1 cellular context compared by ENCODE assay signal in the genomic region with DNA sequence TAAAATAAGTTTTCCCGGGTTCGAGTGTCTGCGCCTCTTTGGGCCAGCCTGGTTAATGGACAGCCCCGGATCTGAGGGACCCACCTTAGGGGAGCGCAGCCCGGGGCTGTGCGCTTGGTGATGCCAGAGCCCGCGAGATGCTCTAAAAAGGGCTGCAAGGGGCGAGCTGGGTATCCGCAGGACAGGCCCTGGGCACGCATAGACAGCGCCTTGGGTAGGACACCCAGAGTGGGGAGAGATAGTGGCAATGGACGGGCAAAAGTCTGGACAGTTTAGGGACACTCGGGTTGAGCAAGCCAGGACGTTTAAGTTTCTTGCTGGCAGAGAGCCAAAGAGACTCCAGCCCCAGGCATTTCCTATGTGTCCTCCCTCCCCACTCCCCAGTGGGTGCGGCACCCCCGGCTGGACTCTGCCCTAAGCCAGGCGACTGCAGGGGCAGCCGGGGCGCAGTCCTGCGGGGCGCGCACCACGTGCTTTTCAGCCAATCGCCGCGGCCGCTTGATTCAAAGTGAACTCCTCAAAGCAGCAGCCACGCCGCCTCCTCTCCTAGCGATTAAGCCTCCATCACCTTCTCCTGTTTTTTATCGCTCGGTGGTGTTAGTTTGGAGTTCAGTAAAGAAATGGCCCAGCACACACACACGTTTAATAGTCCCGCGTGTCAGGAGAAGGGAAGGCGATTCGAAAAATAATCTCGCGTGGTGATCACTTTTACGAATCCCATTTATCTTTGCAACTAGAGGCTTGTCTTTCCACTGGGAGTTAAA.
TF ChIP-seq lines count a peak whose summit lies in the region.

No MANE protein-coding gene starts in this region.

TF ChIP-seq in HepG2, 621 proteins besides CTCF, POLR2A, EP300 and RAD21 (continued from another document and continues in another):
- TF ChIP-seq, protein P1, sequence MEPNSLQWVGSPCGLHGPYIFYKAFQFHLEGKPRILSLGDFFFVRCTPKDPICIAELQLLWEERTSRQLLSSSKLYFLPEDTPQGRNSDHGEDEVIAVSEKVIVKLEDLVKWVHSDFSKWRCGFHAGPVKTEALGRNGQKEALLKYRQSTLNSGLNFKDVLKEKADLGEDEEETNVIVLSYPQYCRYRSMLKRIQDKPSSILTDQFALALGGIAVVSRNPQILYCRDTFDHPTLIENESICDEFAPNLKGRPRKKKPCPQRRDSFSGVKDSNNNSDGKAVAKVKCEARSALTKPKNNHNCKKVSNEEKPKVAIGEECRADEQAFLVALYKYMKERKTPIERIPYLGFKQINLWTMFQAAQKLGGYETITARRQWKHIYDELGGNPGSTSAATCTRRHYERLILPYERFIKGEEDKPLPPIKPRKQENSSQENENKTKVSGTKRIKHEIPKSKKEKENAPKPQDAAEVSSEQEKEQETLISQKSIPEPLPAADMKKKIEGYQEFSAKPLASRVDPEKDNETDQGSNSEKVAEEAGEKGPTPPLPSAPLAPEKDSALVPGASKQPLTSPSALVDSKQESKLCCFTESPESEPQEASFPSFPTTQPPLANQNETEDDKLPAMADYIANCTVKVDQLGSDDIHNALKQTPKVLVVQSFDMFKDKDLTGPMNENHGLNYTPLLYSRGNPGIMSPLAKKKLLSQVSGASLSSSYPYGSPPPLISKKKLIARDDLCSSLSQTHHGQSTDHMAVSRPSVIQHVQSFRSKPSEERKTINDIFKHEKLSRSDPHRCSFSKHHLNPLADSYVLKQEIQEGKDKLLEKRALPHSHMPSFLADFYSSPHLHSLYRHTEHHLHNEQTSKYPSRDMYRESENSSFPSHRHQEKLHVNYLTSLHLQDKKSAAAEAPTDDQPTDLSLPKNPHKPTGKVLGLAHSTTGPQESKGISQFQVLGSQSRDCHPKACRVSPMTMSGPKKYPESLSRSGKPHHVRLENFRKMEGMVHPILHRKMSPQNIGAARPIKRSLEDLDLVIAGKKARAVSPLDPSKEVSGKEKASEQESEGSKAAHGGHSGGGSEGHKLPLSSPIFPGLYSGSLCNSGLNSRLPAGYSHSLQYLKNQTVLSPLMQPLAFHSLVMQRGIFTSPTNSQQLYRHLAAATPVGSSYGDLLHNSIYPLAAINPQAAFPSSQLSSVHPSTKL (CRISPR knock-in tag; IDR thresholded peaks at IDR 0.05): peak; percentile 79
- TF ChIP-seq, protein P2, sequence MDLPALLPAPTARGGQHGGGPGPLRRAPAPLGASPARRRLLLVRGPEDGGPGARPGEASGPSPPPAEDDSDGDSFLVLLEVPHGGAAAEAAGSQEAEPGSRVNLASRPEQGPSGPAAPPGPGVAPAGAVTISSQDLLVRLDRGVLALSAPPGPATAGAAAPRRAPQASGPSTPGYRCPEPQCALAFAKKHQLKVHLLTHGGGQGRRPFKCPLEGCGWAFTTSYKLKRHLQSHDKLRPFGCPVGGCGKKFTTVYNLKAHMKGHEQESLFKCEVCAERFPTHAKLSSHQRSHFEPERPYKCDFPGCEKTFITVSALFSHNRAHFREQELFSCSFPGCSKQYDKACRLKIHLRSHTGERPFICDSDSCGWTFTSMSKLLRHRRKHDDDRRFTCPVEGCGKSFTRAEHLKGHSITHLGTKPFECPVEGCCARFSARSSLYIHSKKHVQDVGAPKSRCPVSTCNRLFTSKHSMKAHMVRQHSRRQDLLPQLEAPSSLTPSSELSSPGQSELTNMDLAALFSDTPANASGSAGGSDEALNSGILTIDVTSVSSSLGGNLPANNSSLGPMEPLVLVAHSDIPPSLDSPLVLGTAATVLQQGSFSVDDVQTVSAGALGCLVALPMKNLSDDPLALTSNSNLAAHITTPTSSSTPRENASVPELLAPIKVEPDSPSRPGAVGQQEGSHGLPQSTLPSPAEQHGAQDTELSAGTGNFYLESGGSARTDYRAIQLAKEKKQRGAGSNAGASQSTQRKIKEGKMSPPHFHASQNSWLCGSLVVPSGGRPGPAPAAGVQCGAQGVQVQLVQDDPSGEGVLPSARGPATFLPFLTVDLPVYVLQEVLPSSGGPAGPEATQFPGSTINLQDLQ (CRISPR knock-in tag; IDR thresholded peaks at IDR 0.05): peak; percentile 64; the same call in 1 of the 2 replicates
- peak; percentile 69; the same call in 1 of the 2 replicates for TF ChIP-seq ESRRA (CRISPR knock-in tag; IDR thresholded peaks at IDR 0.05; ENCODE audit: low read depth)
- TF ChIP-seq CBX5 (CRISPR knock-in tag; IDR thresholded peaks at IDR 0.05; ENCODE audit: borderline replicate concordance): no peak
- TF ChIP-seq, protein P3, sequence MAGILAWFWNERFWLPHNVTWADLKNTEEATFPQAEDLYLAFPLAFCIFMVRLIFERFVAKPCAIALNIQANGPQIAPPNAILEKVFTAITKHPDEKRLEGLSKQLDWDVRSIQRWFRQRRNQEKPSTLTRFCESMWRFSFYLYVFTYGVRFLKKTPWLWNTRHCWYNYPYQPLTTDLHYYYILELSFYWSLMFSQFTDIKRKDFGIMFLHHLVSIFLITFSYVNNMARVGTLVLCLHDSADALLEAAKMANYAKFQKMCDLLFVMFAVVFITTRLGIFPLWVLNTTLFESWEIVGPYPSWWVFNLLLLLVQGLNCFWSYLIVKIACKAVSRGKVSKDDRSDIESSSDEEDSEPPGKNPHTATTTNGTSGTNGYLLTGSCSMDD (CRISPR knock-in tag; IDR thresholded peaks at IDR 0.05): 0 out of 2 replicates have a peak, but pooled peaks have one; percentile 48
- TF ChIP-seq TP53 (CRISPR knock-in tag; conservative IDR thresholded peaks at IDR 0.05): no peak
- peak; percentile 40 for TF ChIP-seq NCOA2 (CRISPR knock-in tag; IDR thresholded peaks at IDR 0.05)
- peak; percentile 91 for TF ChIP-seq HNRNPL (IDR thresholded peaks at IDR 0.05; ENCODE audit: low read depth, low read length)
- TF ChIP-seq, protein P4, sequence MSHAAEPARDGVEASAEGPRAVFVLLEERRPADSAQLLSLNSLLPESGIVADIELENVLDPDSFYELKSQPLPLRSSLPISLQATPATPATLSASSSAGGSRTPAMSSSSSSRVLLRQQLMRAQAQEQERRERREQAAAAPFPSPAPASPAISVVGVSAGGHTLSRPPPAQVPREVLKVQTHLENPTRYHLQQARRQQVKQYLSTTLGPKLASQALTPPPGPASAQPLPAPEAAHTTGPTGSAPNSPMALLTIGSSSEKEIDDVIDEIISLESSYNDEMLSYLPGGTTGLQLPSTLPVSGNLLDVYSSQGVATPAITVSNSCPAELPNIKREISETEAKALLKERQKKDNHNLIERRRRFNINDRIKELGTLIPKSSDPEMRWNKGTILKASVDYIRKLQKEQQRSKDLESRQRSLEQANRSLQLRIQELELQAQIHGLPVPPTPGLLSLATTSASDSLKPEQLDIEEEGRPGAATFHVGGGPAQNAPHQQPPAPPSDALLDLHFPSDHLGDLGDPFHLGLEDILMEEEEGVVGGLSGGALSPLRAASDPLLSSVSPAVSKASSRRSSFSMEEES (CRISPR knock-in tag; IDR thresholded peaks at IDR 0.05): peak; percentile 72
- TF ChIP-seq ZNF737 (CRISPR knock-in tag; IDR thresholded peaks at IDR 0.05; ENCODE audit: borderline replicate concordance): no peak
- TF ChIP-seq ZNF256 (CRISPR knock-in tag; conservative IDR thresholded peaks at IDR 0.05): peak; percentile 19; the same call in 1 of the 2 replicates
- TF ChIP-seq HNF4G (IDR thresholded peaks at IDR 0.05; ENCODE audit: borderline replicate concordance, low read depth, low read length): peak; percentile 93
- peak; percentile 89 for TF ChIP-seq HNF4G (CRISPR knock-in tag; IDR thresholded peaks at IDR 0.05; ENCODE audit: borderline replicate concordance, low read depth)
- peak; percentile 64; the same call in 1 of the 2 replicates for TF ChIP-seq SOX5 (CRISPR knock-in tag; IDR thresholded peaks at IDR 0.05; ENCODE audit: borderline replicate concordance)
- TF ChIP-seq, protein P5, sequence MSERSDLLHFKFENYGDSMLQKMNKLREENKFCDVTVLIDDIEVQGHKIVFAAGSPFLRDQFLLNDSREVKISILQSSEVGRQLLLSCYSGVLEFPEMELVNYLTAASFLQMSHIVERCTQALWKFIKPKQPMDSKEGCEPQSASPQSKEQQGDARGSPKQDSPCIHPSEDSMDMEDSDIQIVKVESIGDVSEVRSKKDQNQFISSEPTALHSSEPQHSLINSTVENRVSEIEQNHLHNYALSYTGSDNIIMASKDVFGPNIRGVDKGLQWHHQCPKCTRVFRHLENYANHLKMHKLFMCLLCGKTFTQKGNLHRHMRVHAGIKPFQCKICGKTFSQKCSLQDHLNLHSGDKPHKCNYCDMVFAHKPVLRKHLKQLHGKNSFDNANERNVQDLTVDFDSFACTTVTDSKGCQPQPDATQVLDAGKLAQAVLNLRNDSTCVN (CRISPR knock-in tag; IDR thresholded peaks at IDR 0.05; ENCODE audit: borderline replicate concordance): no peak; the same call in 1 of the 2 replicates
- TF ChIP-seq, protein P6, sequence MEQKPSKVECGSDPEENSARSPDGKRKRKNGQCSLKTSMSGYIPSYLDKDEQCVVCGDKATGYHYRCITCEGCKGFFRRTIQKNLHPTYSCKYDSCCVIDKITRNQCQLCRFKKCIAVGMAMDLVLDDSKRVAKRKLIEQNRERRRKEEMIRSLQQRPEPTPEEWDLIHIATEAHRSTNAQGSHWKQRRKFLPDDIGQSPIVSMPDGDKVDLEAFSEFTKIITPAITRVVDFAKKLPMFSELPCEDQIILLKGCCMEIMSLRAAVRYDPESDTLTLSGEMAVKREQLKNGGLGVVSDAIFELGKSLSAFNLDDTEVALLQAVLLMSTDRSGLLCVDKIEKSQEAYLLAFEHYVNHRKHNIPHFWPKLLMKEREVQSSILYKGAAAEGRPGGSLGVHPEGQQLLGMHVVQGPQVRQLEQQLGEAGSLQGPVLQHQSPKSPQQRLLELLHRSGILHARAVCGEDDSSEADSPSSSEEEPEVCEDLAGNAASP (CRISPR knock-in tag; IDR thresholded peaks at IDR 0.05; ENCODE audit: borderline replicate concordance): 0 out of 2 replicates have a peak, but pooled peaks have one; percentile 33
- TF ChIP-seq, protein P7, sequence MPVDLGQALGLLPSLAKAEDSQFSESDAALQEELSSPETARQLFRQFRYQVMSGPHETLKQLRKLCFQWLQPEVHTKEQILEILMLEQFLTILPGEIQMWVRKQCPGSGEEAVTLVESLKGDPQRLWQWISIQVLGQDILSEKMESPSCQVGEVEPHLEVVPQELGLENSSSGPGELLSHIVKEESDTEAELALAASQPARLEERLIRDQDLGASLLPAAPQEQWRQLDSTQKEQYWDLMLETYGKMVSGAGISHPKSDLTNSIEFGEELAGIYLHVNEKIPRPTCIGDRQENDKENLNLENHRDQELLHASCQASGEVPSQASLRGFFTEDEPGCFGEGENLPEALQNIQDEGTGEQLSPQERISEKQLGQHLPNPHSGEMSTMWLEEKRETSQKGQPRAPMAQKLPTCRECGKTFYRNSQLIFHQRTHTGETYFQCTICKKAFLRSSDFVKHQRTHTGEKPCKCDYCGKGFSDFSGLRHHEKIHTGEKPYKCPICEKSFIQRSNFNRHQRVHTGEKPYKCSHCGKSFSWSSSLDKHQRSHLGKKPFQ (CRISPR knock-in tag; IDR thresholded peaks at IDR 0.05; ENCODE audit: insufficient replicate concordance): no peak
- peak; percentile 38; the same call in 1 of the 2 replicates for TF ChIP-seq KLF9 (CRISPR knock-in tag; IDR thresholded peaks at IDR 0.05; ENCODE audit: low read depth)
- peak; percentile 57; the same call in 1 of the 2 replicates for TF ChIP-seq ELF3 (CRISPR knock-in tag; IDR thresholded peaks at IDR 0.05)
- no peak for TF ChIP-seq FOXP1 (IDR thresholded peaks at IDR 0.05)
- peak; percentile 32; the same call in 1 of the 2 replicates for TF ChIP-seq FOXP1 (CRISPR knock-in tag; IDR thresholded peaks at IDR 0.05)
- peak; percentile 74 for TF ChIP-seq MIXL1 (CRISPR knock-in tag; IDR thresholded peaks at IDR 0.05)
- TF ChIP-seq NR2F6 (IDR thresholded peaks at IDR 0.05): peak; percentile 10; the same call in 1 of the 2 replicates
- peak; percentile 78 for TF ChIP-seq NR2F6 (CRISPR knock-in tag; IDR thresholded peaks at IDR 0.05)
- TF ChIP-seq ZFAT (CRISPR knock-in tag; conservative IDR thresholded peaks at IDR 0.05): no peak
- TF ChIP-seq NFYC (CRISPR knock-in tag; IDR thresholded peaks at IDR 0.05): peak; percentile 83
- TF ChIP-seq ZNF746 (CRISPR knock-in tag; IDR thresholded peaks at IDR 0.05): peak; percentile 51
- 0 out of 2 replicates have a peak, but pooled peaks have one; percentile 28 for TF ChIP-seq ZSCAN30 (CRISPR knock-in tag; IDR thresholded peaks at IDR 0.05)
- peak; percentile 74 for TF ChIP-seq NFYB (CRISPR knock-in tag; IDR thresholded peaks at IDR 0.05)
- 0 out of 2 replicates have a peak, but pooled peaks have one; percentile 24 for TF ChIP-seq ZFP82 (CRISPR knock-in tag; IDR thresholded peaks at IDR 0.05; ENCODE audit: borderline replicate concordance)
- TF ChIP-seq, protein P8, sequence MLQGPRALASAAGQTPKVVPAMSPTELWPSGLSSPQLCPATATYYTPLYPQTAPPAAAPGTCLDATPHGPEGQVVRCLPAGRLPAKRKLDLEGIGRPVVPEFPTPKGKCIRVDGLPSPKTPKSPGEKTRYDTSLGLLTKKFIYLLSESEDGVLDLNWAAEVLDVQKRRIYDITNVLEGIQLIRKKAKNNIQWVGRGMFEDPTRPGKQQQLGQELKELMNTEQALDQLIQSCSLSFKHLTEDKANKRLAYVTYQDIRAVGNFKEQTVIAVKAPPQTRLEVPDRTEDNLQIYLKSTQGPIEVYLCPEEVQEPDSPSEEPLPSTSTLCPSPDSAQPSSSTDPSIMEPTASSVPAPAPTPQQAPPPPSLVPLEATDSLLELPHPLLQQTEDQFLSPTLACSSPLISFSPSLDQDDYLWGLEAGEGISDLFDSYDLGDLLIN (CRISPR knock-in tag; IDR thresholded peaks at IDR 0.05; ENCODE audit: borderline replicate concordance): peak; percentile 60; the same call in 1 of the 2 replicates
- no peak for TF ChIP-seq HMGA1 (CRISPR knock-in tag; conservative IDR thresholded peaks at IDR 0.05)
- no peak for TF ChIP-seq ZNF678 (CRISPR knock-in tag; IDR thresholded peaks at IDR 0.05)
- TF ChIP-seq ZIK1 (CRISPR knock-in tag; IDR thresholded peaks at IDR 0.05; ENCODE audit: borderline replicate concordance, low read depth): 0 out of 2 replicates have a peak, but pooled peaks have one; percentile 45
- TF ChIP-seq RXRA (CRISPR knock-in tag; IDR thresholded peaks at IDR 0.05): peak; percentile 59; the same call in 1 of the 2 replicates
- 0 out of 2 replicates have a peak, but pooled peaks have one; percentile 6 for TF ChIP-seq ZNF451 (CRISPR knock-in tag; IDR thresholded peaks at IDR 0.05)
- TF ChIP-seq ZNF577 (CRISPR knock-in tag; IDR thresholded peaks at IDR 0.05; ENCODE audit: borderline replicate concordance, low read depth): no peak
- TF ChIP-seq, protein P9, sequence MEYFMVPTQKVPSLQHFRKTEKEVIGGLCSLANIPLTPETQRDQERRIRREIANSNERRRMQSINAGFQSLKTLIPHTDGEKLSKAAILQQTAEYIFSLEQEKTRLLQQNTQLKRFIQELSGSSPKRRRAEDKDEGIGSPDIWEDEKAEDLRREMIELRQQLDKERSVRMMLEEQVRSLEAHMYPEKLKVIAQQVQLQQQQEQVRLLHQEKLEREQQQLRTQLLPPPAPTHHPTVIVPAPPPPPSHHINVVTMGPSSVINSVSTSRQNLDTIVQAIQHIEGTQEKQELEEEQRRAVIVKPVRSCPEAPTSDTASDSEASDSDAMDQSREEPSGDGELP (IDR thresholded peaks at IDR 0.05; ENCODE audit: borderline replicate concordance, low read depth): peak; percentile 38; the same call in 1 of the 2 replicates
- TF ChIP-seq MXD4 (CRISPR knock-in tag; IDR thresholded peaks at IDR 0.05): peak; percentile 80
- TF ChIP-seq ZSCAN12 (CRISPR knock-in tag; IDR thresholded peaks at IDR 0.05): 0 out of 2 replicates have a peak, but pooled peaks have one; percentile 24
- TF ChIP-seq ZNF543 (CRISPR knock-in tag; IDR thresholded peaks at IDR 0.05): peak; percentile 25; the same call in 1 of the 2 replicates
- no peak for TF ChIP-seq TAF1 (CRISPR knock-in tag; IDR thresholded peaks at IDR 0.05)
- TF ChIP-seq RBM39 (IDR thresholded peaks at IDR 0.05; ENCODE audit: low read depth, low read length, poor library complexity, severe bottlenecking): peak; percentile 20
